ENCODE assay signal across 13 cellular contexts in genomic region chr1:200043330-200043668, GRCh38. TPM values are rescaled to one million over a fixed set of nuclear protein-coding genes. Genes with fewer than 3 reads are reported as not detected.
A peak's percentile ranks its signal among the peaks of the same experiment; 100 is the strongest.
DNase-seq lines count a peak whose midpoint lies in the region; ATAC-seq and TF ChIP-seq lines count a peak whose summit lies in the region.
"Had no signal": no experiment of that assay in that cellular context is flagged by ENCODE, and none has a peak within 500 bp of the region (broad histone marks: within the 10 kb centered on the region; RNA-seq: fewer than 3 reads in every experiment).

No MANE protein-coding gene starts in this region.

- WGBS in smooth muscle cell (ENCODE audit: low lambda C conversion rate), result 21% methylated on average over 3 of the region's 3 CpGs

- ATAC-seq in GM19452 (IDR thresholded peaks at IDR 0.05; ENCODE audit: unreplicated experiment), result no peak
- ATAC-seq: K562 had no signal

- peaks cover 5% of the 10 kb centered on the region for H4K20me1 ChIP-seq in smooth muscle cell (ENCODE audit: low read depth)

- peaks cover 16% of the 10 kb centered on the region; the same call in 1 of the 2 replicates for H3K4me1 ChIP-seq in iPS-20b (ENCODE audit: insufficient read depth, low read length)
- H3K4me1 ChIP-seq in smooth muscle cell (ENCODE audit: low read depth), result peaks cover 30% of the 10 kb centered on the region

- peak overlapping the region; percentile 86 for H3K4me2 ChIP-seq in smooth muscle cell

- peak overlapping the region; percentile 86 for H3K4me3 ChIP-seq in H7 (ENCODE audit: insufficient read depth, low read depth, low read length)
- H3K4me3 ChIP-seq in WERI-Rb-1 (ENCODE audit: low read depth, low read length), result peak overlapping the region; percentile 37
- H3K4me3 ChIP-seq in iPS-20b (ENCODE audit: low read length), result peak overlapping the region; percentile 81
- peak overlapping the region; percentile 59 for H3K4me3 ChIP-seq in smooth muscle cell
- H3K4me3 ChIP-seq: K562 had no signal

- H3K9ac ChIP-seq in iPS-20b (ENCODE audit: low read depth, low read length), result no peak overlapping the region
- H3K9ac ChIP-seq in smooth muscle cell (ENCODE audit: low read depth), result no peak overlapping the region

- peaks cover 54% of the 10 kb centered on the region for H3K27me3 ChIP-seq in H7 (ENCODE audit: control insufficient read depth, insufficient read depth, low read length)
- peaks cover 64% of the 10 kb centered on the region for H3K27me3 ChIP-seq in WERI-Rb-1 (ENCODE audit: insufficient read depth, low read depth, severe bottlenecking)
- H3K27me3 ChIP-seq in iPS-20b (ENCODE audit: insufficient read depth, low read length), result peaks cover 79% of the 10 kb centered on the region
- peaks cover 90% of the 10 kb centered on the region for H3K27me3 ChIP-seq in smooth muscle cell (ENCODE audit: low read depth)

- DNase-seq in H7 (no peak), WERI-Rb-1 (no peak), smooth muscle cell (lab: John Stamatoyannopoulos, UW; ENCODE audit: unreplicated experiment) (no peak), inferior parietal cortex (ENCODE audit: extremely low spot score) (no peak), H4 (ENCODE audit: low spot score) (no peak)
- DNase-seq: activated gamma-delta T cell treated with Interleukin-2 at 50 U/mL for 16 hours, NCI-H345, T-helper 1 cell had no signal

- H3K9me3 ChIP-seq in WERI-Rb-1 (ENCODE audit: severe bottlenecking), result no peaks in the 10 kb centered on the region
- no peaks in the 10 kb centered on the region for H3K9me3 ChIP-seq in iPS-20b (ENCODE audit: insufficient read depth, low read depth, low read length)
- no peaks in the 10 kb centered on the region for H3K9me3 ChIP-seq in smooth muscle cell (replicated peaks; ENCODE audit: low read depth)

- H3K27ac ChIP-seq in WERI-Rb-1 (no peak overlapping the region), iPS-20b (ENCODE audit: low read length) (no peak overlapping the region), smooth muscle cell (ENCODE audit: low read depth) (no peak overlapping the region)

- H3K36me3 ChIP-seq in H7 (replicated peaks; ENCODE audit: control insufficient read depth, insufficient read depth, low read length), result no peaks in the 10 kb centered on the region
- no peaks in the 10 kb centered on the region for H3K36me3 ChIP-seq in WERI-Rb-1
- H3K36me3 ChIP-seq in iPS-20b (ENCODE audit: insufficient read depth, low read depth, low read length), result no peaks in the 10 kb centered on the region
- no peaks in the 10 kb centered on the region for H3K36me3 ChIP-seq in smooth muscle cell (ENCODE audit: low read depth)

- no peaks in the 10 kb centered on the region for H3F3A ChIP-seq in smooth muscle cell (ENCODE audit: low read depth)

- TF ChIP-seq CTCF in WERI-Rb-1 (IDR thresholded peaks at IDR 0.05; ENCODE audit: low read depth, low read length) (no peak), smooth muscle cell (IDR thresholded peaks at IDR 0.05; ENCODE audit: borderline replicate concordance, insufficient read depth, poor library complexity, severe bottlenecking) (no peak)

- H3K79me2 ChIP-seq in smooth muscle cell (ENCODE audit: low read depth), result no peaks in the 10 kb centered on the region

- H2AFZ ChIP-seq in smooth muscle cell (ENCODE audit: low read depth), result no peak overlapping the region

RNA-seq across cellular contexts. Expression of gene NR5A2, which starts 15.8 kb away (rescaled TPM):
- total RNA-seq in H7 (2014; rRNA removed; shearing (Covaris generic)), result 13.2 and 13.9 TPM in 2 replicates
- 0.22 and 0.36 TPM in 2 replicates for total RNA-seq in smooth muscle cell
- polyA plus RNA-seq in smooth muscle cell, result 0.14 and 0.18 TPM in 2 replicates
- 0.06 TPM in 2 replicates for total RNA-seq in H4 (2014; rRNA removed; shearing (Covaris generic))
- total RNA-seq: epithelial cell of proximal tubule, mononuclear cell had no signal

Comparison
In these comparisons a context has a peak if more than half of its experiments do, and no peak if none do; other contexts are left out.
1. RNA of gene NR5A2, which starts 15.8 kb away (total RNA-seq): 13.2 to 13.9 TPM in H7; 0.22 to 0.36 TPM in smooth muscle cell and 0.06 TPM in H4; every median in the first group is over 10 times any median in the second.
2. Peak in every context shown above with its lines, with median percentiles within 50 percentile points of each other: H3K4me3 ChIP-seq.